In the genomic region with DNA sequence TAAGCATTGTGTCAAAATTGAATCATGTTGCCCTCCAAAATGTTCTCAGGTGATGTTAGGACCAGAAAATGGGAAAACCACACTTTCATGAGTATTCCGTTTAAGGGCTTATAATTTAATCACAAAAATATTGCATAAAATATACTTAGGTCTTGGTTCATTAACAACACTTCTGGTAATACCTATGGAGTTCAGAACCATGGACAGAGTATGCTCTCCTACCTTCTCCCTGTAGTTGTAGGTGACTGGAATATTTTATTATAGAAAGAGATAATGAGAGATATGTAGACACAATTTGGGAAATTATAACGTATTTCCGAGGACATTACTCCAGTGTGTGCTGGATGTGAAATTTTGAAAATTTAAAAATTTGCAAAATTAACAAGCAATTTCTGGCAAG, we compare ENCODE assay signal across 23 cellular contexts.
DNase-seq lines count a peak whose midpoint lies in the region; ATAC-seq, FAIRE-seq and TF ChIP-seq lines count a peak whose summit lies in the region.
"Had no signal": no experiment of that assay in that cellular context is flagged by ENCODE, and none has a peak within 500 bp of the region (broad histone marks: within the 10 kb centered on the region; RNA-seq: fewer than 3 reads in every experiment).

No MANE protein-coding gene starts in this region.

- H3K27ac ChIP-seq in RWPE1 (no peak overlapping the region), pancreas (no peak overlapping the region)
- H3K27ac ChIP-seq: body of pancreas, spleen had no signal

- H3K4me3 Mint-ChIP-seq in activated CD4-positive, alpha-beta T cell treated with anti-CD3 and anti-CD28 coated beads, Interleukin-2, amount 10 ng/mL, durations not matched to agents 7 days and 5 days = no peak overlapping the region
- H3K4me3 Mint-ChIP-seq: activated CD4-positive, alpha-beta memory T cell treated with anti-CD3 and anti-CD28 coated beads for 36 hours; activated naive CD4-positive, alpha-beta T cell treated with anti-CD3 and anti-CD28 coated beads, Interleukin-2, amount 10 ng/mL, durations not matched to agents 7 days and 5 days; CD14-positive monocyte; WTC11 had no signal

- no peak for TF ChIP-seq RAD21 in Ishikawa (IDR thresholded peaks at IDR 0.05; ENCODE audit: low read depth)

- DNase-seq in RWPE1 (ENCODE audit: low spot score) = peak; percentile 2
- DNase-seq in fibroblast of mammary gland (ENCODE audit: low read depth) = peak; percentile 19
- DNase-seq in activated CD4-positive, alpha-beta T cell treated with anti-CD3 and anti-CD28 coated beads, Interleukin-2, amount 10 ng/mL, durations not matched to agents 7 days and 5 days = no peak
- no peak for DNase-seq in NCI-H128 (lab: John Stamatoyannopoulos, UW; ENCODE audit: unreplicated experiment)
- no peak for DNase-seq in pancreas
- DNase-seq: activated CD4-positive, alpha-beta memory T cell treated with anti-CD3 and anti-CD28 coated beads for 36 hours; activated naive CD4-positive, alpha-beta T cell treated with anti-CD3 and anti-CD28 coated beads, Interleukin-2, amount 10 ng/mL, durations not matched to agents 7 days and 5 days; activated T-cell treated with anti-CD3 and anti-CD28 coated beads, Interleukin-2, amount 50 U/mL, for 1 hour; body of pancreas; GF-D8; NCI-H1048; NCI-H2029 treated with DMSO at 0.1 percent for 48 hours; NCI-H446 treated with DMSO at 0.1 percent for 48 hours; SHP77 treated with DMSO at 0.1 percent for 48 hours; spleen; T-helper 2 cell had no signal

- WGBS in pancreas, 2 donors = 18 to 31% methylated on average over 3 of the region's 3 CpGs

- no peaks in the 10 kb centered on the region for H3K4me1 Mint-ChIP-seq in activated CD4-positive, alpha-beta T cell treated with anti-CD3 and anti-CD28 coated beads, Interleukin-2, amount 10 ng/mL, durations not matched to agents 7 days and 5 days
- H3K4me1 Mint-ChIP-seq: activated naive CD4-positive, alpha-beta T cell treated with anti-CD3 and anti-CD28 coated beads, Interleukin-2, amount 10 ng/mL, durations not matched to agents 7 days and 5 days; CD14-positive monocyte; WTC11 had no signal

- H3K4me1 ChIP-seq in pancreas = no peaks in the 10 kb centered on the region
- H3K4me1 ChIP-seq: body of pancreas, HAP-1, spleen had no signal

- H3K27me3 Mint-ChIP-seq in activated CD4-positive, alpha-beta T cell treated with anti-CD3 and anti-CD28 coated beads, Interleukin-2, amount 10 ng/mL, durations not matched to agents 7 days and 5 days = no peaks in the 10 kb centered on the region
- H3K27me3 Mint-ChIP-seq: activated CD4-positive, alpha-beta memory T cell treated with anti-CD3 and anti-CD28 coated beads for 36 hours; activated naive CD4-positive, alpha-beta T cell treated with anti-CD3 and anti-CD28 coated beads, Interleukin-2, amount 10 ng/mL, durations not matched to agents 7 days and 5 days had no signal

- H3K36me3 Mint-ChIP-seq in activated CD4-positive, alpha-beta T cell treated with anti-CD3 and anti-CD28 coated beads, Interleukin-2, amount 10 ng/mL, durations not matched to agents 7 days and 5 days (ENCODE audit: low read depth) = no peaks in the 10 kb centered on the region
- H3K36me3 Mint-ChIP-seq: activated CD4-positive, alpha-beta memory T cell treated with anti-CD3 and anti-CD28 coated beads for 36 hours; activated naive CD4-positive, alpha-beta T cell treated with anti-CD3 and anti-CD28 coated beads, Interleukin-2, amount 10 ng/mL, durations not matched to agents 7 days and 5 days; CD14-positive monocyte; WTC11 had no signal

- no peaks in the 10 kb centered on the region for H3K36me3 ChIP-seq in pancreas
- H3K36me3 ChIP-seq: HAP-1, spleen had no signal

- peaks cover 0 to 5% (median 0%) of the 10 kb centered on the region in 4 donors for H3K27me3 ChIP-seq in pancreas
- H3K27me3 ChIP-seq: body of pancreas, spleen had no signal

- H3K4me3 ChIP-seq in fibroblast of mammary gland (ENCODE audit: control insufficient read depth, low read depth, low read length) (no peak overlapping the region), pancreas (no peak overlapping the region)
- H3K4me3 ChIP-seq: body of pancreas, HAP-1, spleen had no signal

- H3K9me3 Mint-ChIP-seq in activated CD4-positive, alpha-beta T cell treated with anti-CD3 and anti-CD28 coated beads, Interleukin-2, amount 10 ng/mL, durations not matched to agents 7 days and 5 days = no peaks in the 10 kb centered on the region
- H3K9me3 Mint-ChIP-seq: activated naive CD4-positive, alpha-beta T cell treated with anti-CD3 and anti-CD28 coated beads, Interleukin-2, amount 10 ng/mL, durations not matched to agents 7 days and 5 days; CD14-positive monocyte; WTC11 had no signal

- no peak for ATAC-seq in pancreas
- ATAC-seq in HG02973 (IDR thresholded peaks at IDR 0.05; ENCODE audit: unreplicated experiment) = no peak
- ATAC-seq: body of pancreas, WTC11 had no signal

- no peak for TF ChIP-seq CTCF in RWPE1 (conservative IDR thresholded peaks at IDR 0.05; ENCODE audit: low read depth)
- no peak for TF ChIP-seq CTCF in fibroblast of mammary gland (conservative IDR thresholded peaks at IDR 0.05; ENCODE audit: control insufficient read depth, insufficient read depth, low read depth, low read length)
- TF ChIP-seq CTCF in pancreas (IDR thresholded peaks at IDR 0.05) = no peak

- TF ChIP-seq EP300 in Ishikawa (IDR thresholded peaks at IDR 0.05; ENCODE audit: borderline replicate concordance) = no peak

- CTCF ChIA-PET in RWPE1 (lab: Yijun Ruan, JAX) = no interaction called here
- CTCF ChIA-PET in activated CD4-positive, alpha-beta T cell treated with anti-CD3 and anti-CD28 coated beads, Interleukin-2, amount 10 ng/mL, durations not matched to agents 7 days and 5 days (lab: Charles Lee) = no interaction called here

- FAIRE-seq in A204.1 (lab: Jason Lieb, UNC) (peak; percentile 34), pancreas (lab: Jason Lieb, UNC) (no peak)
- FAIRE-seq: endothelial cell of umbilical vein had no signal

- POLR2A ChIA-PET in RWPE1 (lab: Yijun Ruan, JAX; ENCODE audit: low non-redundant PET) = no interaction called here
- POLR2A ChIA-PET in activated CD4-positive, alpha-beta T cell treated with anti-CD3 and anti-CD28 coated beads, Interleukin-2, amount 10 ng/mL, durations not matched to agents 7 days and 5 days (lab: Charles Lee) = no interaction called here

- H3K27ac Mint-ChIP-seq in activated CD4-positive, alpha-beta T cell treated with anti-CD3 and anti-CD28 coated beads, Interleukin-2, amount 10 ng/mL, durations not matched to agents 7 days and 5 days = no peak overlapping the region
- H3K27ac Mint-ChIP-seq: activated CD4-positive, alpha-beta memory T cell treated with anti-CD3 and anti-CD28 coated beads for 36 hours; activated naive CD4-positive, alpha-beta T cell treated with anti-CD3 and anti-CD28 coated beads, Interleukin-2, amount 10 ng/mL, durations not matched to agents 7 days and 5 days; CD14-positive monocyte; WTC11 had no signal

- no peaks in the 10 kb centered on the region for H3K9me3 ChIP-seq in pancreas
- H3K9me3 ChIP-seq: body of pancreas, HAP-1, spleen had no signal

- intact Hi-C loops in pancreas (cut with DNase I) = no loop called here

TF ChIP-seq in Ishikawa, 13 proteins besides CTCF, POLR2A, EP300 and RAD21:
- no peak for TF ChIP-seq NFIC (IDR thresholded peaks at IDR 0.05)
- TF ChIP-seq, protein P1, sequence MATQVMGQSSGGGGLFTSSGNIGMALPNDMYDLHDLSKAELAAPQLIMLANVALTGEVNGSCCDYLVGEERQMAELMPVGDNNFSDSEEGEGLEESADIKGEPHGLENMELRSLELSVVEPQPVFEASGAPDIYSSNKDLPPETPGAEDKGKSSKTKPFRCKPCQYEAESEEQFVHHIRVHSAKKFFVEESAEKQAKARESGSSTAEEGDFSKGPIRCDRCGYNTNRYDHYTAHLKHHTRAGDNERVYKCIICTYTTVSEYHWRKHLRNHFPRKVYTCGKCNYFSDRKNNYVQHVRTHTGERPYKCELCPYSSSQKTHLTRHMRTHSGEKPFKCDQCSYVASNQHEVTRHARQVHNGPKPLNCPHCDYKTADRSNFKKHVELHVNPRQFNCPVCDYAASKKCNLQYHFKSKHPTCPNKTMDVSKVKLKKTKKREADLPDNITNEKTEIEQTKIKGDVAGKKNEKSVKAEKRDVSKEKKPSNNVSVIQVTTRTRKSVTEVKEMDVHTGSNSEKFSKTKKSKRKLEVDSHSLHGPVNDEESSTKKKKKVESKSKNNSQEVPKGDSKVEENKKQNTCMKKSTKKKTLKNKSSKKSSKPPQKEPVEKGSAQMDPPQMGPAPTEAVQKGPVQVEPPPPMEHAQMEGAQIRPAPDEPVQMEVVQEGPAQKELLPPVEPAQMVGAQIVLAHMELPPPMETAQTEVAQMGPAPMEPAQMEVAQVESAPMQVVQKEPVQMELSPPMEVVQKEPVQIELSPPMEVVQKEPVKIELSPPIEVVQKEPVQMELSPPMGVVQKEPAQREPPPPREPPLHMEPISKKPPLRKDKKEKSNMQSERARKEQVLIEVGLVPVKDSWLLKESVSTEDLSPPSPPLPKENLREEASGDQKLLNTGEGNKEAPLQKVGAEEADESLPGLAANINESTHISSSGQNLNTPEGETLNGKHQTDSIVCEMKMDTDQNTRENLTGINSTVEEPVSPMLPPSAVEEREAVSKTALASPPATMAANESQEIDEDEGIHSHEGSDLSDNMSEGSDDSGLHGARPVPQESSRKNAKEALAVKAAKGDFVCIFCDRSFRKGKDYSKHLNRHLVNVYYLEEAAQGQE (IDR thresholded peaks at IDR 0.05; ENCODE audit: low read depth) = peak; percentile 79

Comparison
In these comparisons a context has a peak if more than half of its experiments do, and no peak if none do; other contexts are left out.
1. DNase-seq: peak in RWPE1 (single experiment) and fibroblast of mammary gland (single experiment); none in activated CD4-positive, alpha-beta T cell treated with anti-CD3 and anti-CD28 coated beads, Interleukin-2, amount 10 ng/mL, durations not matched to agents 7 days and 5 days (single experiment), NCI-H128 (single experiment) and pancreas (0 of 6).